13 cellular contexts compared by ENCODE assay signal in the genomic region with DNA sequence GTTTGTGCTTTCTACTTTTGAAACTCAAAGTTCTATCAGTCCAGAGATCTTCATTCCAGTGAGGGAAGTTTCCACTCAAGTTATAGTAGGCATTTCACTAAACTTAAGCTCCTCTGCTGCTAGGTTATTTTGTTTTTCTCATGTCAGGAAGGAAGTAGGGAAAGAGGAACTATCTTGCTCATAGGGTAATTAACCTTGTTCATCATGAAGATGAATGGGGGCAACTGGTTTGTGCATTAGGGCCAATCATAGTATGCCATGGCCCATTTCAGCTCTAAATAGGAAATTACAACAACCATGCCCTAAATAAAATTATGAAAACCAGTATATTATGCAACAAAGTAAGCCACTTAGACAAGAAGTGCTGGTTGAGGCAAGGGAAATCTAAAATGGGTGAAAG.
"Had no signal": no experiment of that assay in that cellular context is flagged by ENCODE, and none has a peak within 500 bp of the region (broad histone marks: within the 10 kb centered on the region; RNA-seq: fewer than 3 reads in every experiment).

No MANE protein-coding gene starts in this region.

- DNase-seq: activated CD4-positive, alpha-beta T cell treated with anti-CD3 and anti-CD28 coated beads, Interleukin-2, amount 10 ng/mL, durations not matched to agents 7 days and 5 days; activated CD4-positive, CD25-positive, alpha-beta regulatory T cell treated with anti-CD3 and anti-CD28 coated beads, Interleukin-2, amount 50 U/mL, for 72 hours; activated CD8-positive, alpha-beta T cell treated with anti-CD3 and anti-CD28 coated beads, Interleukin-2, amount 10 ng/mL, durations not matched to agents 7 days and 5 days; activated gamma-delta T cell treated with Interleukin-2 at 50 U/mL for 16 hours; anterior cingulate cortex; body of pancreas; cortex of kidney; endodermal cell; heart left ventricle; ovary; right lobe of liver; stomach; T1000 had no signal
